Comparison of ENCODE assay signal across 1 cellular context in genomic region chr15:100863406-100864198, GRCh38.
TF ChIP-seq lines count a peak whose summit lies in the region.

No MANE protein-coding gene starts in this region.

TF ChIP-seq in SK-N-SH treated with all-trans-retinoic acid at 6 μM for 48 hours, 23 proteins besides CTCF, POLR2A, EP300 and RAD21 (continued from another document):
- TF ChIP-seq, protein P1, sequence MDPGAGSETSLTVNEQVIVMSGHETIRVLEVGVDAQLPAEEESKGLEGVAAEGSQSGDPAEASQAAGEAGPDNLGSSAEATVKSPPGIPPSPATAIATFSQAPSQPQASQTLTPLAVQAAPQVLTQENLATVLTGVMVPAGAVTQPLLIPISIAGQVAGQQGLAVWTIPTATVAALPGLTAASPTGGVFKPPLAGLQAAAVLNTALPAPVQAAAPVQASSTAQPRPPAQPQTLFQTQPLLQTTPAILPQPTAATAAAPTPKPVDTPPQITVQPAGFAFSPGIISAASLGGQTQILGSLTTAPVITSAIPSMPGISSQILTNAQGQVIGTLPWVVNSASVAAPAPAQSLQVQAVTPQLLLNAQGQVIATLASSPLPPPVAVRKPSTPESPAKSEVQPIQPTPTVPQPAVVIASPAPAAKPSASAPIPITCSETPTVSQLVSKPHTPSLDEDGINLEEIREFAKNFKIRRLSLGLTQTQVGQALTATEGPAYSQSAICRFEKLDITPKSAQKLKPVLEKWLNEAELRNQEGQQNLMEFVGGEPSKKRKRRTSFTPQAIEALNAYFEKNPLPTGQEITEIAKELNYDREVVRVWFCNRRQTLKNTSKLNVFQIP (CRISPR knock-in tag; IDR thresholded peaks at IDR 0.05; ENCODE audit: borderline replicate concordance, low read depth), result no peak
- TF ChIP-seq, protein P2, sequence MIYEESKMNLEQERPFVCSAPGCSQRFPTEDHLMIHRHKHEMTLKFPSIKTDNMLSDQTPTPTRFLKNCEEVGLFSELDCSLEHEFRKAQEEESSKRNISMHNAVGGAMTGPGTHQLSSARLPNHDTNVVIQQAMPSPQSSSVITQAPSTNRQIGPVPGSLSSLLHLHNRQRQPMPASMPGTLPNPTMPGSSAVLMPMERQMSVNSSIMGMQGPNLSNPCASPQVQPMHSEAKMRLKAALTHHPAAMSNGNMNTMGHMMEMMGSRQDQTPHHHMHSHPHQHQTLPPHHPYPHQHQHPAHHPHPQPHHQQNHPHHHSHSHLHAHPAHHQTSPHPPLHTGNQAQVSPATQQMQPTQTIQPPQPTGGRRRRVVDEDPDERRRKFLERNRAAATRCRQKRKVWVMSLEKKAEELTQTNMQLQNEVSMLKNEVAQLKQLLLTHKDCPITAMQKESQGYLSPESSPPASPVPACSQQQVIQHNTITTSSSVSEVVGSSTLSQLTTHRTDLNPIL (CRISPR knock-in tag; IDR thresholded peaks at IDR 0.05; ENCODE audit: low read depth), result no peak
- TF ChIP-seq ARNTL (CRISPR knock-in tag; IDR thresholded peaks at IDR 0.05; ENCODE audit: borderline replicate concordance, low read depth) (no peak), CSDC2 (CRISPR knock-in tag; IDR thresholded peaks at IDR 0.05) (no peak), OSR1 (CRISPR knock-in tag; IDR thresholded peaks at IDR 0.05) (no peak), ZNF8 (CRISPR knock-in tag; IDR thresholded peaks at IDR 0.05) (no peak)
- TF ChIP-seq, protein P3, sequence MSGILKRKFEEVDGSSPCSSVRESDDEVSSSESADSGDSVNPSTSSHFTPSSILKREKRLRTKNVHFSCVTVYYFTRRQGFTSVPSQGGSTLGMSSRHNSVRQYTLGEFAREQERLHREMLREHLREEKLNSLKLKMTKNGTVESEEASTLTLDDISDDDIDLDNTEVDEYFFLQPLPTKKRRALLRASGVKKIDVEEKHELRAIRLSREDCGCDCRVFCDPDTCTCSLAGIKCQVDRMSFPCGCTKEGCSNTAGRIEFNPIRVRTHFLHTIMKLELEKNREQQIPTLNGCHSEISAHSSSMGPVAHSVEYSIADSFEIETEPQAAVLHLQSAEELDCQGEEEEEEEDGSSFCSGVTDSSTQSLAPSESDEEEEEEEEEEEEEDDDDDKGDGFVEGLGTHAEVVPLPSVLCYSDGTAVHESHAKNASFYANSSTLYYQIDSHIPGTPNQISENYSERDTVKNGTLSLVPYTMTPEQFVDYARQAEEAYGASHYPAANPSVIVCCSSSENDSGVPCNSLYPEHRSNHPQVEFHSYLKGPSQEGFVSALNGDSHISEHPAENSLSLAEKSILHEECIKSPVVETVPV (CRISPR knock-in tag; IDR thresholded peaks at IDR 0.05), result no peak
- TF ChIP-seq, protein P4, sequence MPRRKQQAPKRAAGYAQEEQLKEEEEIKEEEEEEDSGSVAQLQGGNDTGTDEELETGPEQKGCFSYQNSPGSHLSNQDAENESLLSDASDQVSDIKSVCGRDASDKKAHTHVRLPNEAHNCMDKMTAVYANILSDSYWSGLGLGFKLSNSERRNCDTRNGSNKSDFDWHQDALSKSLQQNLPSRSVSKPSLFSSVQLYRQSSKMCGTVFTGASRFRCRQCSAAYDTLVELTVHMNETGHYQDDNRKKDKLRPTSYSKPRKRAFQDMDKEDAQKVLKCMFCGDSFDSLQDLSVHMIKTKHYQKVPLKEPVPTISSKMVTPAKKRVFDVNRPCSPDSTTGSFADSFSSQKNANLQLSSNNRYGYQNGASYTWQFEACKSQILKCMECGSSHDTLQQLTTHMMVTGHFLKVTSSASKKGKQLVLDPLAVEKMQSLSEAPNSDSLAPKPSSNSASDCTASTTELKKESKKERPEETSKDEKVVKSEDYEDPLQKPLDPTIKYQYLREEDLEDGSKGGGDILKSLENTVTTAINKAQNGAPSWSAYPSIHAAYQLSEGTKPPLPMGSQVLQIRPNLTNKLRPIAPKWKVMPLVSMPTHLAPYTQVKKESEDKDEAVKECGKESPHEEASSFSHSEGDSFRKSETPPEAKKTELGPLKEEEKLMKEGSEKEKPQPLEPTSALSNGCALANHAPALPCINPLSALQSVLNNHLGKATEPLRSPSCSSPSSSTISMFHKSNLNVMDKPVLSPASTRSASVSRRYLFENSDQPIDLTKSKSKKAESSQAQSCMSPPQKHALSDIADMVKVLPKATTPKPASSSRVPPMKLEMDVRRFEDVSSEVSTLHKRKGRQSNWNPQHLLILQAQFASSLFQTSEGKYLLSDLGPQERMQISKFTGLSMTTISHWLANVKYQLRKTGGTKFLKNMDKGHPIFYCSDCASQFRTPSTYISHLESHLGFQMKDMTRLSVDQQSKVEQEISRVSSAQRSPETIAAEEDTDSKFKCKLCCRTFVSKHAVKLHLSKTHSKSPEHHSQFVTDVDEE (CRISPR knock-in tag; IDR thresholded peaks at IDR 0.05), result no peak
